ENCODE assay signal across 8 cellular contexts in the genomic region with DNA sequence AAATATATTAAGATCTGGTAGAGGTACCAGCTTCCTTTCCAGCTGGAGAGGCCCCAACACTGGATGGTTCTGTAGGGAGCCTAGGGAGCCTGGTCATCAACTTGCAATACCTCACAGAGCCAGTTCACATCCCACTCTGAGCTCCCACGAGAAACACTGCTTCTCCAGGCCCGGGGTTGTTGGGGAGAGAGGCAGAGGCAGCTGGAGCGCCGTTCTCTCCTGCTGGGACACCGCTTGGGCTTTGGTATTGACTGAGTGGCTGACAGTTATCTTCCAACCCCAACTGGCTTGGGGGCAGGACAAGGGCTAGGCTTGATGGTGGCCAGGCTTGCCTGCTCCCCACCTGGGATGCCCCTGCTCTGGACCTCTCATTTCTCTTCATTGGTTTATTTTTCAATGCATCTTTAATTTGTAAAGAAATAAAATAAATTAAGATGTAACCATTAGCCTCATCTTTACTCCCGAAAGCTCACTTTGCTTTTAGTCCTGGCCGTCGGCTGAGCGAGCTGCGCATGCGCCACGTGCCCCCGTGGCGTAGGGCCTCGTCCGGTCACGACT. TPM values are rescaled to one million over a fixed set of nuclear protein-coding genes. Genes with fewer than 3 reads are reported as not detected.
A peak's percentile ranks its signal among the peaks of the same experiment; 100 is the strongest.
DNase-seq lines count a peak whose midpoint lies in the region; TF ChIP-seq lines count a peak whose summit lies in the region.

No MANE protein-coding gene starts in this region.

- peak overlapping the region; percentile 85 for H3K9ac ChIP-seq in neural cell (ENCODE audit: low read length)

- no peak for TF ChIP-seq RAD21 in neural cell (conservative IDR thresholded peaks at IDR 0.05)

- DNase-seq in GM10248 (ENCODE audit: extremely low spot score) = peak; percentile 87
- DNase-seq in H7 = peak; percentile 95
- DNase-seq in NCI-H1417 treated with DMSO at 0.1 percent for 48 hours (lab: John Stamatoyannopoulos, UW) = peak; percentile 19
- peak; percentile 62 for DNase-seq in activated T-cell treated with anti-CD3 and anti-CD28 coated beads for 4 hours
- peak; percentile 73 for DNase-seq in fibroblast of mammary gland (ENCODE audit: low read depth)
- peak; percentile 93 for DNase-seq in testis
- DNase-seq in A172 (ENCODE audit: low spot score) = no peak

- H2AFZ ChIP-seq in neural cell (ENCODE audit: low read depth, low read length) = peak overlapping the region; percentile 84

- peak overlapping the region; percentile 68 for H3K4me2 ChIP-seq in neural cell (ENCODE audit: low read length)

- TF ChIP-seq POLR2A in testis (IDR thresholded peaks at IDR 0.05) = no peak

- intact Hi-C loops in testis (cut with DNase I; ENCODE audit: low total_unique reads) = no loop called here

- peaks cover 22% of the 10 kb centered on the region for H3K4me1 ChIP-seq in testis

- POLR2A ChIA-PET in GM10248 (lab: Yijun Ruan, JAX) = interaction anchor here (1.7 to 2.2 kb wide), 3 partner anchors 8 to 28 kb away, joined by 6 to 10 read pairs (median 9); partner anchors contain the start of genes CHCHD1 and SEC24C

- no peaks in the 10 kb centered on the region for H3F3A ChIP-seq in neural cell (ENCODE audit: insufficient read depth, low read length, poor library complexity, severe bottlenecking)

- peaks cover 23% of the 10 kb centered on the region for H3K36me3 ChIP-seq in H7 (replicated peaks; ENCODE audit: control insufficient read depth, insufficient read depth, low read length)
- no peaks in the 10 kb centered on the region for H3K36me3 ChIP-seq in neural cell (ENCODE audit: insufficient read depth, low read length)
- no peaks in the 10 kb centered on the region for H3K36me3 ChIP-seq in testis (ENCODE audit: low read depth, missing control alignments)

- 8 to 16% methylated on average over 17 of the region's 17 CpGs for WGBS in testis, 2 donors

- TF ChIP-seq CTCF in GM10248 (IDR thresholded peaks at IDR 0.05; ENCODE audit: control extremely low read depth, extremely low read depth, low read depth, missing control alignments) = no peak
- TF ChIP-seq CTCF in fibroblast of mammary gland (conservative IDR thresholded peaks at IDR 0.05; ENCODE audit: control insufficient read depth, insufficient read depth, low read depth, low read length) = no peak
- TF ChIP-seq CTCF in neural cell (IDR thresholded peaks at IDR 0.05; ENCODE audit: poor library complexity, severe bottlenecking) = no peak
- no peak for TF ChIP-seq CTCF in testis (IDR thresholded peaks at IDR 0.05)

- H3K9me2 ChIP-seq in neural cell (ENCODE audit: insufficient read depth, low read length) = no peaks in the 10 kb centered on the region

- H3K79me2 ChIP-seq in neural cell (replicated peaks; ENCODE audit: insufficient read depth, low read length) = peaks cover 22% of the 10 kb centered on the region

- H3K27ac ChIP-seq in neural cell (ENCODE audit: low read length) (peak overlapping the region; percentile 90), testis (peak overlapping the region; percentile 95 to 96)

- CTCF ChIA-PET in GM10248 (lab: Yijun Ruan, JAX) = interaction anchor here (1.2 to 6.4 kb wide), 13 partner anchors 9 to 117 kb away, joined by 3 to 32 read pairs (median 4); partner anchors contain the start of gene CHCHD1

- H3K27me3 ChIP-seq in H7 (ENCODE audit: control insufficient read depth, insufficient read depth, low read length) (no peaks in the 10 kb centered on the region), neural cell (ENCODE audit: insufficient read depth, low read depth, low read length) (no peaks in the 10 kb centered on the region), testis (no peaks in the 10 kb centered on the region)

- H4K20me1 ChIP-seq in neural cell (ENCODE audit: insufficient read depth) = no peaks in the 10 kb centered on the region

- peak overlapping the region; percentile 98 for H3K4me3 ChIP-seq in H7 (ENCODE audit: insufficient read depth, low read depth, low read length)
- peak overlapping the region; percentile 82 for H3K4me3 ChIP-seq in fibroblast of mammary gland (ENCODE audit: control insufficient read depth, low read depth, low read length)
- H3K4me3 ChIP-seq in neural cell (ENCODE audit: low read length) = peak overlapping the region; percentile 97
- H3K4me3 ChIP-seq in testis = peak overlapping the region; percentile 73 to 92

- no peaks in the 10 kb centered on the region for H3K9me3 ChIP-seq in neural cell (ENCODE audit: low read length)
- H3K9me3 ChIP-seq in testis = no peaks in the 10 kb centered on the region

- no peak for TF ChIP-seq EP300 in neural cell (conservative IDR thresholded peaks at IDR 0.05; ENCODE audit: poor library complexity, severe bottlenecking)

TF ChIP-seq in neural cell, 6 proteins besides CTCF, POLR2A, EP300 and RAD21:
- TF ChIP-seq TAF1 (IDR thresholded peaks at IDR 0.05; ENCODE audit: low read depth) = no peak
- TF ChIP-seq MXI1 (conservative IDR thresholded peaks at IDR 0.05; ENCODE audit: poor library complexity, severe bottlenecking) = no peak
- TF ChIP-seq, protein P1, sequence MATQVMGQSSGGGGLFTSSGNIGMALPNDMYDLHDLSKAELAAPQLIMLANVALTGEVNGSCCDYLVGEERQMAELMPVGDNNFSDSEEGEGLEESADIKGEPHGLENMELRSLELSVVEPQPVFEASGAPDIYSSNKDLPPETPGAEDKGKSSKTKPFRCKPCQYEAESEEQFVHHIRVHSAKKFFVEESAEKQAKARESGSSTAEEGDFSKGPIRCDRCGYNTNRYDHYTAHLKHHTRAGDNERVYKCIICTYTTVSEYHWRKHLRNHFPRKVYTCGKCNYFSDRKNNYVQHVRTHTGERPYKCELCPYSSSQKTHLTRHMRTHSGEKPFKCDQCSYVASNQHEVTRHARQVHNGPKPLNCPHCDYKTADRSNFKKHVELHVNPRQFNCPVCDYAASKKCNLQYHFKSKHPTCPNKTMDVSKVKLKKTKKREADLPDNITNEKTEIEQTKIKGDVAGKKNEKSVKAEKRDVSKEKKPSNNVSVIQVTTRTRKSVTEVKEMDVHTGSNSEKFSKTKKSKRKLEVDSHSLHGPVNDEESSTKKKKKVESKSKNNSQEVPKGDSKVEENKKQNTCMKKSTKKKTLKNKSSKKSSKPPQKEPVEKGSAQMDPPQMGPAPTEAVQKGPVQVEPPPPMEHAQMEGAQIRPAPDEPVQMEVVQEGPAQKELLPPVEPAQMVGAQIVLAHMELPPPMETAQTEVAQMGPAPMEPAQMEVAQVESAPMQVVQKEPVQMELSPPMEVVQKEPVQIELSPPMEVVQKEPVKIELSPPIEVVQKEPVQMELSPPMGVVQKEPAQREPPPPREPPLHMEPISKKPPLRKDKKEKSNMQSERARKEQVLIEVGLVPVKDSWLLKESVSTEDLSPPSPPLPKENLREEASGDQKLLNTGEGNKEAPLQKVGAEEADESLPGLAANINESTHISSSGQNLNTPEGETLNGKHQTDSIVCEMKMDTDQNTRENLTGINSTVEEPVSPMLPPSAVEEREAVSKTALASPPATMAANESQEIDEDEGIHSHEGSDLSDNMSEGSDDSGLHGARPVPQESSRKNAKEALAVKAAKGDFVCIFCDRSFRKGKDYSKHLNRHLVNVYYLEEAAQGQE (IDR thresholded peaks at IDR 0.05; ENCODE audit: borderline replicate concordance) = no peak
- no peak for TF ChIP-seq POLR2AphosphoS5 (IDR thresholded peaks at IDR 0.05)
- TF ChIP-seq SMC3 (conservative IDR thresholded peaks at IDR 0.05; ENCODE audit: poor library complexity) = no peak
- TF ChIP-seq EZH2 (IDR thresholded peaks at IDR 0.05; ENCODE audit: borderline replicate concordance, insufficient read depth, low read length, poor library complexity, severe bottlenecking) = no peak

RNA-seq across cellular contexts. Expression of gene CHCHD1, which starts 10.0 kb away (rescaled TPM):
- total RNA-seq in H7 (2014; rRNA removed; shearing (Covaris generic)) = 82.7 and 91.4 TPM in 2 replicates
- polyA plus RNA-seq in neural cell = 82.5 and 88.8 TPM in 2 replicates
- polyA minus RNA-seq in neural cell = 17.8 and 21.2 TPM in 2 replicates
- total RNA-seq in testis = 10 to 100 TPM; 27.9 to 31.3 TPM
- polyA plus RNA-seq in testis (ENCODE audit: insufficient read depth, low read depth, low replicate concordance) = 37.4 TPM
- 77.6 and 90.0 TPM in 2 replicates for total RNA-seq in A172 (2014; rRNA removed; shearing (Covaris generic))

RNA-seq across cellular contexts. Expression of gene ZSWIM8, which starts 13.6 kb away (rescaled TPM):
- total RNA-seq in H7 (2014; rRNA removed; shearing (Covaris generic)) = 21.8 and 59.8 TPM in 2 replicates
- polyA plus RNA-seq in neural cell (69.1 and 83.2 TPM in 2 replicates), testis (ENCODE audit: insufficient read depth, low read depth, low replicate concordance) (204 TPM)
- polyA minus RNA-seq in neural cell = 59.4 and 93.7 TPM in 2 replicates
- 100 to 1,000 TPM; 192 to 289 TPM for total RNA-seq in testis
- 32.3 and 47.9 TPM in 2 replicates for total RNA-seq in A172 (2014; rRNA removed; shearing (Covaris generic))

RNA-seq across cellular contexts. Expression of gene SEC24C, which starts 27.6 kb away (rescaled TPM):
- 76.2 and 84.2 TPM in 2 replicates for total RNA-seq in H7 (2014; rRNA removed; shearing (Covaris generic))
- polyA plus RNA-seq in neural cell (43.0 and 44.8 TPM in 2 replicates), testis (ENCODE audit: insufficient read depth, low read depth, low replicate concordance) (92.4 TPM)
- polyA minus RNA-seq in neural cell = 67.4 and 82.5 TPM in 2 replicates
- 10 to 100 TPM; 77.8 to 82.0 TPM for total RNA-seq in testis
- total RNA-seq in A172 (2014; rRNA removed; shearing (Covaris generic)) = 79.0 and 83.2 TPM in 2 replicates

RNA-seq across cellular contexts. Expression of gene NDST2, which starts 39.6 kb away (rescaled TPM):
- total RNA-seq in H7 (2014; rRNA removed; shearing (Covaris generic)) = 26.0 and 31.6 TPM in 2 replicates
- polyA plus RNA-seq in neural cell (10.5 and 18.1 TPM in 2 replicates), testis (ENCODE audit: insufficient read depth, low read depth, low replicate concordance) (37.2 TPM)
- 17.0 and 17.5 TPM in 2 replicates for polyA minus RNA-seq in neural cell
- total RNA-seq in testis = 10 to 100 TPM; 46.7 to 60.9 TPM
- total RNA-seq in A172 (2014; rRNA removed; shearing (Covaris generic)) = 12.2 and 13.5 TPM in 2 replicates
